ENCODE assay signal across 9 cellular contexts in the genomic region with DNA sequence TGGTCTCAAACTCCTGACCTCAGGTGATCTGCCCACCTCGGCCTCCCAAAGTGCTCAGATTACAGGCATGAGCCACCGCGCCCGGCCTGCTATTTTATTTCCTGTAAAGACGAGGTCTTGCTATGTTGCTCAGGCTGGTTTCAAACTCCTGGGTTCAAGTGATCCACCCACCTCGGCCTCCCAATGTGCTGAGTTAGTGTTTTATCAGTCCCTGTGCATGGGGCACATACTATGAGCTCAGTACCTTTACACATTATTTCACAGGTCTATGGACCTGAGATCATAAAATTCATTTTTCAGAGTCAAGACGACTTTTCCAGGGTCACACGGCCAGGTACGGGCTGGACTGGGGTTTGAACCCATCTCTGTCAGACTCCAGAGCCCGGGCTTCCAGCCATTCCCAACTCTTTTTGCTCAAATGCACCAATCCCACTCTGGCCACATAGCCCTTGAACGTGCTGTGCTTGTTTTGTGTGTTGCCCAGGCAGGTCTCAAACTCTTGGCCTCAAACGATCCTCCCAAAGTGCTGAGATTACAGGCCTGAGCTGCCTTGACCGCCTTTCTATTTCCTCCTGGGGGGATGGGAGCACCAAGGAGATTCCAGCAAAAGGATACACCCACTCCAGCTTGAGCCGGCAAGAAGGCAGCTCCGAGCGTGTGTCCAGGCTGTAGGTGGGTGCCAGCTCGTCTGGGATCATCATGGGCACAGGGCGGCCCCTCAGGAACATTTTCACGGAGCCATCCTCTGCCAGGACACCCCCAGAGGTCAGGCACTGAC. TPM values are rescaled to one million over a fixed set of nuclear protein-coding genes. Genes with fewer than 3 reads are reported as not detected.
DNase-seq lines count a peak whose midpoint lies in the region; ATAC-seq and TF ChIP-seq lines count a peak whose summit lies in the region.
"Had no signal": no experiment of that assay in that cellular context is flagged by ENCODE, and none has a peak within 500 bp of the region (broad histone marks: within the 10 kb centered on the region; RNA-seq: fewer than 3 reads in every experiment).

No MANE protein-coding gene starts in this region.

- no peak for ATAC-seq in memory B cell (ENCODE audit: low read depth)
- no peak for ATAC-seq in GM19324 (IDR thresholded peaks at IDR 0.05; ENCODE audit: low FRiP score, unreplicated experiment)

- peak overlapping the region in 3 of 5 experiments; percentile 53 to 84 (median 77) for H3K27ac Mint-ChIP-seq in brain
- H3K27ac Mint-ChIP-seq in memory B cell, result no peak overlapping the region

- H3K4me1 Mint-ChIP-seq in brain (peaks cover 33% of the 10 kb centered on the region), memory B cell (peaks cover 19% of the 10 kb centered on the region)

- DNase-seq in AG04449 (ENCODE audit: low read depth, low spot score) (no peak), HT1080 (ENCODE audit: low read depth) (peak; percentile 28), memory B cell (ENCODE audit: low spot score in 2 of 2) (no peak), GM10248 (ENCODE audit: extremely low spot score) (no peak), GDM1 (lab: John Stamatoyannopoulos, UW) (no peak)
- DNase-seq in stimulated activated CD8-positive, alpha-beta memory T cell treated with anti-CD3 and anti-CD28 coated beads, Interleukin-4, amount 100 ng/mL, for 48 hours, result no peak
- DNase-seq: SIG-M5 had no signal

- H3K9me3 Mint-ChIP-seq in brain (peaks cover 0 to 6% (median 0%) of the 10 kb centered on the region in 5 experiments), memory B cell (no peaks in the 10 kb centered on the region)

- H3K36me3 Mint-ChIP-seq in brain, result peaks cover 29% of the 10 kb centered on the region
- no peaks in the 10 kb centered on the region for H3K36me3 Mint-ChIP-seq in memory B cell

- H3K4me3 ChIP-seq in AG04449 (ENCODE audit: low read depth, low read length), result peak overlapping the region; percentile 72

- H3K27me3 Mint-ChIP-seq in brain, result peaks cover 2% of the 10 kb centered on the region
- H3K27me3 Mint-ChIP-seq in memory B cell, result no peaks in the 10 kb centered on the region

- TF ChIP-seq CTCF in AG04449 (IDR thresholded peaks at IDR 0.05; ENCODE audit: insufficient read depth, low read length, missing control alignments) (no peak), brain (conservative IDR thresholded peaks at IDR 0.05) (no peak), GM10248 (IDR thresholded peaks at IDR 0.05; ENCODE audit: control extremely low read depth, extremely low read depth, low read depth, missing control alignments) (no peak)

- POLR2A ChIA-PET in AG04449 (lab: Yijun Ruan, JAX), result interaction anchor here (0.8 kb wide), 1 partner anchor 24 kb away, joined by 4 read pairs; no protein-coding TSS in a partner anchor
- POLR2A ChIA-PET in GM10248 (lab: Yijun Ruan, JAX), result interaction anchor here (0.6 kb wide), 1 partner anchor 50 kb away, joined by 3 read pairs; no protein-coding TSS in a partner anchor

- CTCF ChIA-PET in AG04449 (lab: Yijun Ruan, JAX) (interaction anchor here (0.5 to 6.7 kb wide), 10 partner anchors 20 to 904 kb away, joined by 3 to 69 read pairs (median 4); a partner anchor contains a TSS), GM10248 (lab: Yijun Ruan, JAX) (interaction anchor here (0.9 to 6.6 kb wide), 8 partner anchors 9 to 199 kb away, joined by 3 to 57 read pairs (median 6); no protein-coding TSS in a partner anchor)

- H3K4me3 Mint-ChIP-seq in brain, result peak overlapping the region; percentile 89 to 92 (median 91)
- peak overlapping the region; percentile 24 for H3K4me3 Mint-ChIP-seq in memory B cell

RNA-seq across cellular contexts. Expression of a gene that starts 1.1 kb away (rescaled TPM):
- 18.8 and 28.4 TPM in 2 replicates for total RNA-seq in HT1080 (2014; rRNA removed; shearing (Covaris generic))
- polyA plus RNA-seq in HT1080 (2015; cell fraction: cytosol; rRNA removed), result 30.7 and 32.6 TPM in 2 replicates
- polyA plus RNA-seq in HT1080 (2015; cell fraction: nucleus; rRNA removed), result 102 and 116 TPM in 2 replicates
- 51.4 TPM for polyA plus RNA-seq in brain (ENCODE audit: insufficient read depth, low read depth, low replicate concordance)

RNA-seq across cellular contexts. Expression of a gene that starts 29.9 kb away (rescaled TPM):
- total RNA-seq in HT1080 (2014; rRNA removed; shearing (Covaris generic)), result 0.07 and 0.23 TPM in 2 replicates
- not detected in 2 replicates for polyA plus RNA-seq in HT1080 (2015; cell fraction: cytosol; rRNA removed)
- 2.0 and 2.6 TPM in 2 replicates for polyA plus RNA-seq in HT1080 (2015; cell fraction: nucleus; rRNA removed)
- polyA plus RNA-seq in brain (ENCODE audit: insufficient read depth, low read depth, low replicate concordance), result 0.19 TPM

RNA-seq across cellular contexts. Expression of a gene that starts 36.1 kb away (rescaled TPM):
- total RNA-seq in HT1080 (2014; rRNA removed; shearing (Covaris generic)), result 0.03 and 0.10 TPM in 2 replicates
- polyA plus RNA-seq in HT1080 (2015; cell fraction: cytosol; rRNA removed), result 0.21 and 0.53 TPM in 2 replicates
- polyA plus RNA-seq in HT1080 (2015; cell fraction: nucleus; rRNA removed), result 0.18 and 0.88 TPM in 2 replicates
- polyA plus RNA-seq in brain (ENCODE audit: insufficient read depth, low read depth, low replicate concordance), result 24.8 TPM

RNA-seq across cellular contexts. Expression of a gene that starts 53.5 kb away (rescaled TPM):
- total RNA-seq in HT1080 (2014; rRNA removed; shearing (Covaris generic)), result 12.4 and 14.3 TPM in 2 replicates
- polyA plus RNA-seq in HT1080 (2015; cell fraction: cytosol; rRNA removed), result 10.7 and 14.2 TPM in 2 replicates
- polyA plus RNA-seq in HT1080 (2015; cell fraction: nucleus; rRNA removed), result 8.8 and 10.3 TPM in 2 replicates
- 6.3 TPM for polyA plus RNA-seq in brain (ENCODE audit: insufficient read depth, low read depth, low replicate concordance)

RNA-seq across cellular contexts. Expression of a gene that starts 53.7 kb away (rescaled TPM):
- 612 and 1,194 TPM in 2 replicates for total RNA-seq in HT1080 (2014; rRNA removed; shearing (Covaris generic))
- polyA plus RNA-seq in HT1080 (2015; cell fraction: cytosol; rRNA removed), result 503 and 522 TPM in 2 replicates
- 165 and 192 TPM in 2 replicates for polyA plus RNA-seq in HT1080 (2015; cell fraction: nucleus; rRNA removed)
- polyA plus RNA-seq in brain (ENCODE audit: insufficient read depth, low read depth, low replicate concordance), result 350 TPM
